In genomic region chr6:5059036-5059896, GRCh38 we compare ENCODE assay signal across 1 cellular context.
A peak's percentile ranks its signal among the peaks of the same experiment; 100 is the strongest.
TF ChIP-seq lines count a peak whose summit lies in the region.

No MANE protein-coding gene starts in this region.

TF ChIP-seq in HepG2, 621 proteins besides CTCF, POLR2A, EP300 and RAD21 (continued from another document and continues in another):
- TF ChIP-seq KIAA2018 (CRISPR knock-in tag; IDR thresholded peaks at IDR 0.05; ENCODE audit: borderline replicate concordance): no peak
- no peak for TF ChIP-seq MTA1 (CRISPR knock-in tag; IDR thresholded peaks at IDR 0.05; ENCODE audit: borderline replicate concordance)
- TF ChIP-seq HOMEZ (CRISPR knock-in tag; IDR thresholded peaks at IDR 0.05; ENCODE audit: low read depth): peak; percentile 94
- peak; percentile 92 for TF ChIP-seq IKZF5 (CRISPR knock-in tag; IDR thresholded peaks at IDR 0.05)
- peak; percentile 75; the same call in 1 of the 2 replicates for TF ChIP-seq SIX4 (CRISPR knock-in tag; IDR thresholded peaks at IDR 0.05)
- peak; percentile 90; the same call in 1 of the 2 replicates for TF ChIP-seq ZNF670 (CRISPR knock-in tag; IDR thresholded peaks at IDR 0.05; ENCODE audit: borderline replicate concordance)
- 0 out of 2 replicates have a peak, but pooled peaks have one; percentile 66 for TF ChIP-seq DDIT3 (CRISPR knock-in tag; IDR thresholded peaks at IDR 0.05)
- TF ChIP-seq ZFAT (CRISPR knock-in tag; conservative IDR thresholded peaks at IDR 0.05): no peak
- TF ChIP-seq DNMT1 (CRISPR knock-in tag; IDR thresholded peaks at IDR 0.05): no peak
- no peak for TF ChIP-seq CREB1 (IDR thresholded peaks at IDR 0.05)
- peak; percentile 67 for TF ChIP-seq CREB1 (CRISPR knock-in tag; IDR thresholded peaks at IDR 0.05)
- TF ChIP-seq ZSCAN5A (CRISPR knock-in tag; IDR thresholded peaks at IDR 0.05; ENCODE audit: borderline replicate concordance): peak; percentile 72; the same call in 1 of the 2 replicates
- TF ChIP-seq KAT8 (CRISPR knock-in tag; IDR thresholded peaks at IDR 0.05): peak; percentile 78; the same call in 1 of the 2 replicates
- TF ChIP-seq MLXIP (CRISPR knock-in tag; IDR thresholded peaks at IDR 0.05; ENCODE audit: borderline replicate concordance): no peak
- TF ChIP-seq NKX3-1 (CRISPR knock-in tag; IDR thresholded peaks at IDR 0.05): peak; percentile 53; the same call in 1 of the 2 replicates
- peak; percentile 20; the same call in 1 of the 2 replicates for TF ChIP-seq CBFB (CRISPR knock-in tag; IDR thresholded peaks at IDR 0.05)
- no peak for TF ChIP-seq MAZ (IDR thresholded peaks at IDR 0.05; ENCODE audit: borderline replicate concordance, low read depth, low read length)
- TF ChIP-seq MAZ (CRISPR knock-in tag; IDR thresholded peaks at IDR 0.05; ENCODE audit: low read depth): 0 out of 2 replicates have a peak, but pooled peaks have one; percentile 27
- no peak for TF ChIP-seq ZBTB10 (CRISPR knock-in tag; IDR thresholded peaks at IDR 0.05; ENCODE audit: borderline replicate concordance)
- TF ChIP-seq RNF219 (CRISPR knock-in tag; IDR thresholded peaks at IDR 0.05): no peak
- TF ChIP-seq ZMYM4 (CRISPR knock-in tag; IDR thresholded peaks at IDR 0.05): peak; percentile 91
- TF ChIP-seq GTF3A (CRISPR knock-in tag; conservative IDR thresholded peaks at IDR 0.05): no peak
- TF ChIP-seq ONECUT2 (CRISPR knock-in tag; IDR thresholded peaks at IDR 0.05): no peak; the same call in 1 of the 2 replicates
- peak; percentile 94 for TF ChIP-seq ZNF710 (CRISPR knock-in tag; IDR thresholded peaks at IDR 0.05; ENCODE audit: borderline replicate concordance)
